In genomic region chr1:115477071-115477470, GRCh38 we compare ENCODE assay signal across 24 cellular contexts.
DNase-seq lines count a peak whose midpoint lies in the region; ATAC-seq, FAIRE-seq and TF ChIP-seq lines count a peak whose summit lies in the region.
"Had no signal": no experiment of that assay in that cellular context is flagged by ENCODE, and none has a peak within 500 bp of the region (broad histone marks: within the 10 kb centered on the region; RNA-seq: fewer than 3 reads in every experiment).

No MANE protein-coding gene starts in this region.

- FAIRE-seq in urothelium cell line (lab: Jason Lieb, UNC), result peak; percentile 58
- FAIRE-seq: A204.1, G401.6, GM12878, GM19239 had no signal

- 77 to 88% (median 86%) methylated on average over 7 of the region's 7 CpGs for WGBS in heart left ventricle, 4 donors

- peaks cover 3% of the 10 kb centered on the region for H3K9me3 Mint-ChIP-seq in neural progenitor cell
- H3K9me3 Mint-ChIP-seq: CD8-positive, alpha-beta T cell; HFFc6 had no signal

- H3K79me2 ChIP-seq in neural progenitor cell (ENCODE audit: low read depth), result no peaks in the 10 kb centered on the region

- H3K9ac ChIP-seq in neural progenitor cell, result no peak overlapping the region
- H3K9ac ChIP-seq: BLaER1, GM23248 had no signal

- no peak overlapping the region for H3K27ac ChIP-seq in right atrium auricular region
- H3K27ac ChIP-seq in heart left ventricle, result no peak overlapping the region
- no peak overlapping the region for H3K27ac ChIP-seq in coronary artery
- no peak overlapping the region for H3K27ac ChIP-seq in neural progenitor cell
- H3K27ac ChIP-seq: 22Rv1, BLaER1, C4-2B, GM23248 had no signal

- H3K27me3 Mint-ChIP-seq in neural progenitor cell (ENCODE audit: insufficient read depth, low read depth), result peaks cover 7% of the 10 kb centered on the region

- peak overlapping the region; percentile 50 for H3K27ac Mint-ChIP-seq in neural progenitor cell
- H3K27ac Mint-ChIP-seq: B cell; CD8-positive, alpha-beta T cell; HFFc6 had no signal

- H3K36me3 Mint-ChIP-seq in neural progenitor cell, result no peaks in the 10 kb centered on the region
- H3K36me3 Mint-ChIP-seq: CD4-positive, CD25-positive, alpha-beta regulatory T cell; CD8-positive, alpha-beta T cell had no signal

- H3K27me3 ChIP-seq in right atrium auricular region, result no peaks in the 10 kb centered on the region
- H3K27me3 ChIP-seq in heart left ventricle, result peaks cover 0 to 9% (median 0%) of the 10 kb centered on the region in 9 donors
- no peaks in the 10 kb centered on the region for H3K27me3 ChIP-seq in neural progenitor cell
- H3K27me3 ChIP-seq: BLaER1 had no signal

- H3K4me1 Mint-ChIP-seq in neural progenitor cell, result no peaks in the 10 kb centered on the region
- H3K4me1 Mint-ChIP-seq: B cell had no signal

- no peaks in the 10 kb centered on the region for H4K20me1 ChIP-seq in neural progenitor cell (ENCODE audit: low read depth)
- H4K20me1 ChIP-seq: BLaER1 had no signal

- ATAC-seq in heart left ventricle, result no peak
- no peak for ATAC-seq in HG02588 (IDR thresholded peaks at IDR 0.05; ENCODE audit: unreplicated experiment)
- ATAC-seq: CD8-positive, alpha-beta T cell; GM12878 had no signal

- H3K36me3 ChIP-seq in right atrium auricular region, result no peaks in the 10 kb centered on the region
- no peaks in the 10 kb centered on the region for H3K36me3 ChIP-seq in heart left ventricle
- no peaks in the 10 kb centered on the region for H3K36me3 ChIP-seq in neural progenitor cell
- H3K36me3 ChIP-seq: BLaER1, HAP-1 had no signal

- intact Hi-C loops in heart left ventricle (cut with DNase I), result loop anchor here in 1 of 10 donors (10.0 kb wide), 1 partner anchor 502 kb away; no protein-coding TSS in a partner anchor

- TF ChIP-seq CTCF in right atrium auricular region (IDR thresholded peaks at IDR 0.05) (no peak), heart left ventricle (IDR thresholded peaks at IDR 0.05) (no peak), coronary artery (IDR thresholded peaks at IDR 0.05) (no peak), neural progenitor cell (IDR thresholded peaks at IDR 0.05) (no peak)

- no peak overlapping the region for H2AFZ ChIP-seq in neural progenitor cell (replicated peaks)
- H2AFZ ChIP-seq: GM23248 had no signal

- DNase-seq in right atrium auricular region (ENCODE audit: low spot score) (peak; percentile 28), heart left ventricle (no peak), coronary artery (ENCODE audit: low spot score) (peak; percentile 46), neural progenitor cell (ENCODE audit: low spot score) (no peak), urothelium cell line (ENCODE audit: low spot score) (no peak), iPS-NIHi11 (ENCODE audit: low spot score) (no peak)
- no peak for DNase-seq in activated CD8-positive, alpha-beta memory T cell treated with anti-CD3 and anti-CD28 coated beads, Interleukin-2, amount 50 U/mL, for 4 hours
- DNase-seq: Caco-2; CD4-positive, CD25-positive, alpha-beta regulatory T cell; CD8-positive, alpha-beta T cell; DMS153; DND-41 had no signal

- H3K9me3 ChIP-seq in right atrium auricular region, result no peaks in the 10 kb centered on the region
- H3K9me3 ChIP-seq in heart left ventricle, result no peaks in the 10 kb centered on the region
- no peaks in the 10 kb centered on the region for H3K9me3 ChIP-seq in neural progenitor cell (ENCODE audit: low read depth)
- H3K9me3 ChIP-seq: BLaER1, Caco-2, HAP-1 had no signal

- H3K4me1 ChIP-seq in right atrium auricular region (no peaks in the 10 kb centered on the region), heart left ventricle (peaks cover 0 to 4% (median 0%) of the 10 kb centered on the region in 12 donors), neural progenitor cell (no peaks in the 10 kb centered on the region)
- H3K4me1 ChIP-seq: Caco-2, HAP-1 had no signal

- no peak overlapping the region for H3K4me2 ChIP-seq in neural progenitor cell
- H3K4me2 ChIP-seq: BLaER1 had no signal

- no peaks in the 10 kb centered on the region for H3F3A ChIP-seq in neural progenitor cell (ENCODE audit: low read depth)

- TF ChIP-seq POLR2A in heart left ventricle (IDR thresholded peaks at IDR 0.05), result no peak

- H3K4me3 Mint-ChIP-seq in neural progenitor cell, result no peak overlapping the region
- H3K4me3 Mint-ChIP-seq: B cell; CD4-positive, CD25-positive, alpha-beta regulatory T cell; CD8-positive, alpha-beta T cell; HFFc6 had no signal

- H3K4me3 ChIP-seq in right atrium auricular region (no peak overlapping the region), heart left ventricle (no peak overlapping the region), coronary artery (no peak overlapping the region), neural progenitor cell (no peak overlapping the region)
- H3K4me3 ChIP-seq: BLaER1, GM12878, GM23248, HAP-1 had no signal

Comparison
In these comparisons a context has a peak if more than half of its experiments do, and no peak if none do; other contexts are left out.
1. DNase-seq: peak in right atrium auricular region (single experiment) and coronary artery (single experiment); none in heart left ventricle (0 of 5), neural progenitor cell (single experiment), urothelium cell line (single experiment), iPS-NIHi11 (single experiment) and activated CD8-positive, alpha-beta memory T cell treated with anti-CD3 and anti-CD28 coated beads, Interleukin-2, amount 50 U/mL, for 4 hours (single experiment).